33 cellular contexts compared by ENCODE assay signal in the genomic region with DNA sequence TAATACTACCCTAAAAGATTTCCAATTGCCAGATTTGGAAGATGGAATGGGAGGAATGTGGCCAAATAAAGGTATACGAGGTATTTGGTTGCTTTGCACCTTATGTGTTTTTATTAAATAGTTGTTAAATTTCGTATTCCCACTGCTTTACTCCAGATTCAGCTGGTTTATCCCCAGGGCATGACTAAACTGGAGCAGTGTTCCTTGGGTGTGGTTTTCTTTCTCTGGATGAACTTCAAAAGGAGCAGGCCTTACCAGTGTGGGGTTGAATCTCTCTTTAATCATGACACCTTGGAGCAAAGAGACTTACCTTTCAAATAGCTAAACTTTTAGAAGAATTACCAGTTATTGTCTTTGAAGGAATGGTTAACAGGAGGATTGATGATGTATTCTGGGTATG.
"Had no signal": no experiment of that assay in that cellular context is flagged by ENCODE, and none has a peak within 500 bp of the region (broad histone marks: within the 10 kb centered on the region; RNA-seq: fewer than 3 reads in every experiment).

No MANE protein-coding gene starts in this region.

- H3K4me3 ChIP-seq: adrenal gland, body of pancreas, K562, MG63, Peyer's patch had no signal

- H3K4me1 Mint-ChIP-seq: activated CD4-positive, alpha-beta T cell treated with anti-CD3 and anti-CD28 coated beads, Interleukin-2, amount 10 ng/mL, durations not matched to agents 24 days and 14 days; activated naive CD4-positive, alpha-beta T cell treated with anti-CD3 and anti-CD28 coated beads, Interleukin-2, amount 50 U/mL, for 24 hours; activated naive CD8-positive, alpha-beta T cell treated with anti-CD3 and anti-CD28 coated beads, Interleukin-2, amount 10 ng/mL, durations not matched to agents 7 days and 5 days had no signal

- H3K4me1 ChIP-seq: adrenal gland, body of pancreas, Peyer's patch had no signal

- H3K27me3 Mint-ChIP-seq: activated CD4-positive, alpha-beta T cell treated with anti-CD3 and anti-CD28 coated beads, Interleukin-2, amount 10 ng/mL, durations not matched to agents 24 days and 14 days; activated naive CD4-positive, alpha-beta T cell treated with anti-CD3 and anti-CD28 coated beads, Interleukin-2, amount 50 U/mL, for 24 hours; activated T-cell treated with anti-CD3 and anti-CD28 coated beads, Interleukin-2, amount 50 U/mL, for 24 hours had no signal

- H3K27ac ChIP-seq: adrenal gland, body of pancreas, Peyer's patch, RWPE1, WERI-Rb-1 had no signal

- H3K27ac Mint-ChIP-seq: activated CD4-positive, alpha-beta T cell treated with anti-CD3 and anti-CD28 coated beads, Interleukin-2, amount 10 ng/mL, durations not matched to agents 24 days and 14 days; activated CD8-positive, alpha-beta T cell treated with anti-CD3 and anti-CD28 coated beads, Interleukin-2, amount 10 ng/mL, durations not matched to agents 7 days and 5 days; activated naive CD4-positive, alpha-beta T cell treated with anti-CD3 and anti-CD28 coated beads, Interleukin-2, amount 50 U/mL, for 24 hours; activated naive CD8-positive, alpha-beta T cell treated with anti-CD3 and anti-CD28 coated beads, Interleukin-2, amount 10 ng/mL, durations not matched to agents 7 days and 5 days; activated T-cell treated with anti-CD3 and anti-CD28 coated beads, Interleukin-2, amount 50 U/mL, for 24 hours; activated T-helper 2 cell treated with anti-CD3 and anti-CD28 coated beads, Interferon-gamma antibody, Interleukin-2, Interleukin-4, amounts not matched to agents 10 μg/mL and 5 μg/mL and 100 μg/mL, durations not matched to agents 14 hours and 24 hours and 36 hours had no signal

- DNase-seq: activated CD4-positive, alpha-beta T cell treated with anti-CD3 and anti-CD28 coated beads, Interleukin-2, amount 10 ng/mL, durations not matched to agents 24 days and 14 days; activated CD4-positive, alpha-beta T cell treated with anti-CD3 and anti-CD28 coated beads, Interleukin-2, amount 50 U/mL, for 4 hours; activated CD8-positive, alpha-beta T cell treated with anti-CD3 and anti-CD28 coated beads, Interleukin-2, amount 10 ng/mL, durations not matched to agents 7 days and 5 days; activated gamma-delta T cell; activated naive CD4-positive, alpha-beta T cell treated with Interleukin-2 at 50 U/mL for 16 hours; activated naive CD8-positive, alpha-beta T cell treated with anti-CD3 and anti-CD28 coated beads, Interleukin-2, amount 10 ng/mL, durations not matched to agents 7 days and 5 days; activated T-cell treated with anti-CD3 and anti-CD28 coated beads, Interleukin-2, amount 50 U/mL, for 24 hours; adrenal gland; body of pancreas; caudate nucleus; MG63; NCI-H1048; NCI-H1105 treated with DMSO at 0.1 percent for 48 hours; NCI-H1436; NCI-H1694 treated with DMSO at 0.1 percent for 48 hours; NCI-H2029; NCI-H2107; NCI-H2171; NCI-H510A; NCI-H526; NCI-H748 treated with DMSO at 0.1 percent for 48 hours; NK-92 treated with Interleukin-12 subunit alpha and Interleukin-12 subunit beta, amount 100 ng/mL, for 24 hours; PC-3; Peyer's patch; SIG-M5; T1000; WERI-Rb-1 had no signal

- ATAC-seq: activated CD8-positive, alpha-beta T cell treated with anti-CD3 and anti-CD28 coated beads, Interleukin-2, amount 10 ng/mL, durations not matched to agents 7 days and 5 days; body of pancreas; K562; PC-3; Right ventricle myocardium inferior; SK-N-SH treated with all-trans-retinoic acid at 6 μM for 48 hours had no signal

- H3K4me3 Mint-ChIP-seq: activated CD4-positive, alpha-beta T cell treated with anti-CD3 and anti-CD28 coated beads, Interleukin-2, amount 10 ng/mL, durations not matched to agents 24 days and 14 days; activated CD8-positive, alpha-beta T cell treated with anti-CD3 and anti-CD28 coated beads, Interleukin-2, amount 10 ng/mL, durations not matched to agents 7 days and 5 days; activated naive CD4-positive, alpha-beta T cell treated with anti-CD3 and anti-CD28 coated beads, Interleukin-2, amount 50 U/mL, for 24 hours; activated naive CD8-positive, alpha-beta T cell treated with anti-CD3 and anti-CD28 coated beads, Interleukin-2, amount 10 ng/mL, durations not matched to agents 7 days and 5 days; activated T-cell treated with anti-CD3 and anti-CD28 coated beads, Interleukin-2, amount 50 U/mL, for 24 hours had no signal

- H3K27me3 ChIP-seq: adrenal gland, body of pancreas, MG63, Peyer's patch had no signal

- H3K36me3 ChIP-seq: adrenal gland, MG63, Peyer's patch, WERI-Rb-1 had no signal

- H3K36me3 Mint-ChIP-seq: activated naive CD4-positive, alpha-beta T cell treated with anti-CD3 and anti-CD28 coated beads, Interleukin-2, amount 50 U/mL, for 24 hours; activated naive CD8-positive, alpha-beta T cell treated with anti-CD3 and anti-CD28 coated beads, Interleukin-2, amount 10 ng/mL, durations not matched to agents 7 days and 5 days had no signal
